8 cellular contexts compared by ENCODE assay signal in the genomic region with DNA sequence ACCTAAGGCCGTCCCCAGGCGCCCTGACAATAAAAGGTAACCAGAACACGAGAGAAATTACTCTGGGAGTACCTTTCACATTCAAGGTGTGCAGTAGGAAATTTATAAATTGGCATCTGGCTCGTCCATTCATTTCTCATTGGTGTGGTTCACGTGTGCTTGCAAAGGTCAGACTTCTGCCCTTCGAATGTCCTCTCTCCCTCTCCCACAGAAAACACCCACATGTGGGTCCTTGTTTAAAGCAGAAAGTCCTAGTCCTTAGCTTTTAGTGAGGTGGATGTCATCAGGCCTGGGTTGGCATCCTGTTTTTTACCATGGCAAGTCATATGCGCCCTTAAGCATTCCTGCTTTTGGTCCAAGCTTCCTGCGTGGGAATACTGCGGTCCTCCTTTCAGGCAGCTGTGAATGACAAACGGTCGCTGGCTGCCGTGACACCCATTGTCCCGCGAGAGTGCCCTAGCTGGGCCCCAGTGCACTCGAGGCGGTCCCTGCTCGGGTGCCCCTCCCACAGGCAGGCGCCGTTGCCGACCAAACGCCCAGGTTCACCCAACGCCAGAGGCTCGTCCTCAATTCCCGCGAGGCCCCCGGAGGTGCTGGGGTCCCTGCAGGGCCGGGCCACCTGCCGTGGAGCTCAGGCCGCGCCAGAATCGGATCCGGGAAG. TPM values are rescaled to one million over a fixed set of nuclear protein-coding genes. Genes with fewer than 3 reads are reported as not detected.
DNase-seq lines count a peak whose midpoint lies in the region; ATAC-seq and TF ChIP-seq lines count a peak whose summit lies in the region.

A gene (plus strand): TSS at position 531 of the 661 bp plus-strand sequence. CDS start 140 bp downstream, outside the sequence.

- intact Hi-C loops in left ventricle myocardium inferior (cut with micrococcal nuclease): no loop called here
- intact Hi-C loops in aorta (cut with DNase I): loop anchor here in 1 of 2 donors (2.0 kb wide), 1 partner anchor 17 kb away; a partner anchor contains a TSS

- H3K27ac ChIP-seq in left ventricle myocardium inferior (replicated peaks) (peak within 1 kb of the TSS; percentile 95), aorta (ENCODE audit: low read depth in 1 of 2, low read length in 2 of 2) (peak within 1 kb of the TSS; percentile 58 to 69)

- TF ChIP-seq CTCF in GM13976 (IDR thresholded peaks at IDR 0.05; ENCODE audit: borderline replicate concordance, control extremely low read depth, extremely low read depth, insufficient read depth, missing control alignments) (no peak), left ventricle myocardium inferior (IDR thresholded peaks at IDR 0.05; ENCODE audit: borderline replicate concordance) (no peak)

- H3K36me3 ChIP-seq in left ventricle myocardium inferior: no peaks in the 10 kb centered on the region
- H3K36me3 ChIP-seq in aorta (ENCODE audit: control insufficient read depth in 1 of 2, insufficient read depth in 2 of 2, low read length in 1 of 2): peaks cover 0 to 1% of the 10 kb centered on the region in 2 donors

- H3K4me1 ChIP-seq in left ventricle myocardium inferior: peaks cover 66% of the 10 kb centered on the region
- H3K4me1 ChIP-seq in aorta (ENCODE audit: control insufficient read depth in 1 of 2, insufficient read depth in 2 of 2, low read length in 2 of 2): no peaks in the 10 kb centered on the region

- WGBS in aorta, 2 donors: 6% methylated on average over 31 to 32 of the region's 32 CpGs

- H3K9me3 ChIP-seq in left ventricle myocardium inferior (replicated peaks) (no peaks in the 10 kb centered on the region), aorta (ENCODE audit: control insufficient read depth, low read length) (no peaks in the 10 kb centered on the region)

- peak; percentile 91 for DNase-seq in GM13976 (ENCODE audit: low spot score)
- DNase-seq in NCI-H128 (lab: John Stamatoyannopoulos, UW; ENCODE audit: unreplicated experiment): peak; percentile 56
- DNase-seq in T-helper 1 cell: peak; percentile 23 to 86 (median 59)
- DNase-seq in amniotic epithelial cell (ENCODE audit: low read depth): peak; percentile 53
- DNase-seq in left ventricle myocardium inferior: peak; percentile 90
- peak; percentile 35 for DNase-seq in pulmonary artery endothelial cell (ENCODE audit: low read depth, low spot score)
- DNase-seq in aorta: peak; percentile 92 to 94

- H3K27me3 ChIP-seq in left ventricle myocardium inferior (ENCODE audit: low read depth): no peaks in the 10 kb centered on the region
- no peaks in the 10 kb centered on the region for H3K27me3 ChIP-seq in aorta (ENCODE audit: control insufficient read depth in 1 of 2, insufficient read depth in 2 of 2, low read length in 1 of 2)

- peak; percentile 87 for ATAC-seq in HG02759 (IDR thresholded peaks at IDR 0.05; ENCODE audit: unreplicated experiment)
- ATAC-seq in aorta (ENCODE audit: low FRiP score): peak; percentile 97

- peak within 1 kb of the TSS; percentile 82 for H3K4me3 ChIP-seq in left ventricle myocardium inferior
- H3K4me3 ChIP-seq in aorta (ENCODE audit: low read length in 2 of 2): peak within 1 kb of the TSS; percentile 76 to 81

- in situ Hi-C loops in GM13976 (cut with MboI; ENCODE audit: low sequenced_read_pairs, unreplicated experiment): no loop called here

RNA-seq across cellular contexts. Expression of the gene that starts here (rescaled TPM):
- total RNA-seq in left ventricle myocardium inferior (22.7 TPM), pulmonary artery endothelial cell (9.5 and 9.8 TPM in 2 replicates), aorta (1 to 10 TPM; 5.4 to 6.6 TPM)
- 1 to 10 TPM; 3.5 to 4.5 TPM for polyA plus RNA-seq in aorta

Comparison
In these comparisons a context has a peak if more than half of its experiments do, and no peak if none do; other contexts are left out.
1. Peak in every context shown above with its lines: DNase-seq, ATAC-seq, H3K4me3 ChIP-seq and H3K27ac ChIP-seq.
2. DNase-seq: peak in every context shown above with its lines; median percentile 93 in aorta; 91 in GM13976; 90 in left ventricle myocardium inferior; 59 in T-helper 1 cell; 56 in NCI-H128; 53 in amniotic epithelial cell; 35 in pulmonary artery endothelial cell.